22 cellular contexts compared by ENCODE assay signal in genomic region chr18:45731706-45732105, GRCh38. TPM values are rescaled to one million over a fixed set of nuclear protein-coding genes. Genes with fewer than 3 reads are reported as not detected.
"Had no signal": no experiment of that assay in that cellular context is flagged by ENCODE, and none has a peak within 500 bp of the region (broad histone marks: within the 10 kb centered on the region; RNA-seq: fewer than 3 reads in every experiment).

No MANE protein-coding gene starts in this region.

- H3K4me3 ChIP-seq: esophagus muscularis mucosa, hepatocyte, mucosa of descending colon, sigmoid colon, suprapubic skin, thyroid gland had no signal

- H3K27ac Mint-ChIP-seq: dendritic cell treated with granulocyte-macrophage colony-stimulating factor and Interleukin-4, amounts not matched to agents 40 ng/mL and 50 ng/mL, for 4 days; effector memory CD8-positive, alpha-beta T cell; stimulated activated effector memory CD8-positive, alpha-beta T cell treated with anti-CD3 and anti-CD28 coated beads, Interleukin-12 subunit alpha, Interleukin-12 subunit beta, amount 100 ng/mL, for 72 hours; type B pancreatic cell had no signal

- ATAC-seq: effector memory CD8-positive, alpha-beta T cell; mucosa of descending colon; naive thymus-derived CD8-positive, alpha-beta T cell; stimulated activated effector memory CD8-positive, alpha-beta T cell treated with anti-CD3 and anti-CD28 coated beads, Interleukin-12 subunit alpha, Interleukin-12 subunit beta, amount 100 ng/mL, for 72 hours; stimulated activated naive CD8-positive, alpha-beta T cell treated with anti-CD3 and anti-CD28 coated beads, Interleukin-15, Interleukin-2, amounts not matched to agents 100 U/mL and 50 U/mL, for 24 hours had no signal

- H3K4me1 ChIP-seq: sigmoid colon, suprapubic skin, thyroid gland had no signal

- H2AFZ ChIP-seq: hepatocyte had no signal

- H3K4me3 Mint-ChIP-seq: dendritic cell treated with granulocyte-macrophage colony-stimulating factor and Interleukin-4, amounts not matched to agents 40 ng/mL and 50 ng/mL, for 4 days; effector memory CD8-positive, alpha-beta T cell; naive thymus-derived CD8-positive, alpha-beta T cell; stimulated activated effector memory CD8-positive, alpha-beta T cell treated with anti-CD3 and anti-CD28 coated beads, Interleukin-12 subunit alpha, Interleukin-12 subunit beta, amount 100 ng/mL, for 72 hours; type B pancreatic cell had no signal

- H3K36me3 ChIP-seq: esophagus muscularis mucosa, sigmoid colon, suprapubic skin, thyroid gland had no signal

- H3K4me2 ChIP-seq: hepatocyte had no signal

- H3K79me2 ChIP-seq: hepatocyte had no signal

- H3K9me3 ChIP-seq: esophagus muscularis mucosa, mucosa of descending colon, sigmoid colon, suprapubic skin, thyroid gland had no signal

- H3K9me3 Mint-ChIP-seq: dendritic cell treated with granulocyte-macrophage colony-stimulating factor and Interleukin-4, amounts not matched to agents 40 ng/mL and 50 ng/mL, for 4 days; effector memory CD8-positive, alpha-beta T cell; naive thymus-derived CD8-positive, alpha-beta T cell; stimulated activated effector memory CD8-positive, alpha-beta T cell treated with anti-CD3 and anti-CD28 coated beads, Interleukin-12 subunit alpha, Interleukin-12 subunit beta, amount 100 ng/mL, for 72 hours; type B pancreatic cell had no signal

- H3K27ac ChIP-seq: esophagus muscularis mucosa, hepatocyte, sigmoid colon, suprapubic skin, thyroid gland had no signal

- H3K4me1 Mint-ChIP-seq: naive thymus-derived CD8-positive, alpha-beta T cell; stimulated activated effector memory CD8-positive, alpha-beta T cell treated with anti-CD3 and anti-CD28 coated beads, Interleukin-12 subunit alpha, Interleukin-12 subunit beta, amount 100 ng/mL, for 72 hours had no signal

- H3K27me3 Mint-ChIP-seq: dendritic cell treated with granulocyte-macrophage colony-stimulating factor and Interleukin-4, amounts not matched to agents 40 ng/mL and 50 ng/mL, for 4 days; effector memory CD8-positive, alpha-beta T cell; naive thymus-derived CD8-positive, alpha-beta T cell; type B pancreatic cell had no signal

- H3K36me3 Mint-ChIP-seq: stimulated activated effector memory CD8-positive, alpha-beta T cell treated with anti-CD3 and anti-CD28 coated beads, Interleukin-12 subunit alpha, Interleukin-12 subunit beta, amount 100 ng/mL, for 72 hours; type B pancreatic cell had no signal

- H3K27me3 ChIP-seq: esophagus muscularis mucosa, hepatocyte, sigmoid colon, suprapubic skin, thyroid gland had no signal

- DNase-seq: effector memory CD8-positive, alpha-beta T cell; foreskin melanocyte; head of caudate nucleus; mammary epithelial cell; mucosa of descending colon; naive thymus-derived CD8-positive, alpha-beta T cell; posterior cingulate gyrus; sigmoid colon; stimulated activated CD4-positive, alpha-beta T cell treated with anti-CD3 and anti-CD28 coated beads, Interleukin-4, amount 100 ng/mL, for 1 hour; stimulated activated CD8-positive, alpha-beta memory T cell treated with anti-CD3 and anti-CD28 coated beads, Interleukin-4, amount 100 ng/mL, for 48 hours; stimulated activated naive CD8-positive, alpha-beta T cell treated with anti-CD3 and anti-CD28 coated beads, Interleukin-15, Interleukin-2, amounts not matched to agents 100 U/mL and 50 U/mL, for 24 hours; thyroid gland had no signal

- FAIRE-seq: colon, urothelium cell line had no signal

RNA-seq across cellular contexts. Expression of gene SLC14A1, which starts 7.7 kb away (rescaled TPM):
- total RNA-seq: pulmonary artery endothelial cell had no signal
- polyA plus RNA-seq: neural cell had no signal
